10 cellular contexts compared by ENCODE assay signal in the genomic region with DNA sequence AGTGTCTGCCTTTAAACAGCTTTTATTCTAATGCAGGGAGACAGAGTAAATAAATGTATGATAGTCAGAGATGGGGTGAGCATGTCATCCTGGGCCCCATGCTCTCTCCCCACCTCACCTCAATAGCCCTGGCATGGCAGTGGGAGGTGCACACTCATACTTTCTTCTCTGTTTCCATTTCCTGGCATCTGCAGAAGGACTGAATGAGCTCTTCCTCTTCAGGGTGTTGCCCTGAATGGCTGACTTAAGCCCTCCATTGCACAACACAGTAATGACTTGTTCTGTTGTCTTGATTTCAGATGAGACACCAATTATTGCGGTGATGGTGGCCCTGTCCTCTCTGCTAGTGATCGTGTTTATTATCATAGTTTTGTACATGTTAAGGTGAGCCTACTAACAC. TPM values are rescaled to one million over a fixed set of nuclear protein-coding genes. Genes with fewer than 3 reads are reported as not detected.
DNase-seq lines count a peak whose midpoint lies in the region; ATAC-seq and TF ChIP-seq lines count a peak whose summit lies in the region.
"Had no signal": no experiment of that assay in that cellular context is flagged by ENCODE, and none has a peak within 500 bp of the region (broad histone marks: within the 10 kb centered on the region; RNA-seq: fewer than 3 reads in every experiment).

No MANE protein-coding gene starts in this region.

- TF ChIP-seq CTCF in CD14-positive monocyte (IDR thresholded peaks at IDR 0.05) (no peak), omental fat pad (IDR thresholded peaks at IDR 0.05) (no peak), GM13976 (IDR thresholded peaks at IDR 0.05; ENCODE audit: borderline replicate concordance, control extremely low read depth, extremely low read depth, insufficient read depth, missing control alignments) (no peak)

- H3K36me3 Mint-ChIP-seq in CD14-positive monocyte, result peaks cover 42% of the 10 kb centered on the region in 2 donors
- H3K36me3 Mint-ChIP-seq in activated naive CD8-positive, alpha-beta T cell treated with anti-CD3 and anti-CD28 coated beads for 36 hours, result peaks cover 41% of the 10 kb centered on the region

- no peaks in the 10 kb centered on the region for H3K27me3 Mint-ChIP-seq in CD14-positive monocyte (ENCODE audit: low read depth in 3 of 3)
- H3K27me3 Mint-ChIP-seq in activated naive CD8-positive, alpha-beta T cell treated with anti-CD3 and anti-CD28 coated beads for 36 hours, result no peaks in the 10 kb centered on the region

- peaks cover 0 to 2% (median 0%) of the 10 kb centered on the region in 7 donors for H3K9me3 Mint-ChIP-seq in CD14-positive monocyte
- H3K9me3 Mint-ChIP-seq in activated naive CD8-positive, alpha-beta T cell treated with anti-CD3 and anti-CD28 coated beads for 36 hours, result no peaks in the 10 kb centered on the region
- H3K9me3 Mint-ChIP-seq: mesothelial cell of epicardium had no signal

- peak; percentile 72 for DNase-seq in CD14-positive monocyte (ENCODE audit: low spot score)
- DNase-seq in MV-4-11 (lab: John Stamatoyannopoulos, UW), result peak; percentile 90
- DNase-seq in activated naive CD8-positive, alpha-beta T cell treated with anti-CD3 and anti-CD28 coated beads for 36 hours, result peak; percentile 72
- no peak for DNase-seq in omental fat pad (ENCODE audit: low spot score)
- DNase-seq in NCI-H187 (lab: John Stamatoyannopoulos, UW), result no peak
- DNase-seq in DMS114 treated with DMSO at 0.1 percent for 48 hours (lab: John Stamatoyannopoulos, UW; ENCODE audit: unreplicated experiment), result no peak
- DNase-seq in GM13976 (ENCODE audit: low spot score), result no peak
- DNase-seq in GOT3 (lab: John Stamatoyannopoulos, UW), result no peak
- DNase-seq: NCI-H345 had no signal

- intact Hi-C loops in CD14-positive monocyte (cut with micrococcal nuclease), result loop anchor here in 1 of 2 donors (10.0 kb wide), 1 partner anchor 112 kb away; the partner anchor contains the start of gene PTPRA

- in situ Hi-C loops in GM13976 (cut with MboI; ENCODE audit: low sequenced_read_pairs, unreplicated experiment), result no loop called here

- peak overlapping the region in 5 of 7 donors; percentile 68 to 94 (median 90) for H3K27ac Mint-ChIP-seq in CD14-positive monocyte
- no peak overlapping the region for H3K27ac Mint-ChIP-seq in activated naive CD8-positive, alpha-beta T cell treated with anti-CD3 and anti-CD28 coated beads for 36 hours
- H3K27ac Mint-ChIP-seq: mesothelial cell of epicardium had no signal

- peaks cover 9% of the 10 kb centered on the region for H3K4me1 Mint-ChIP-seq in CD14-positive monocyte
- peaks cover 31% of the 10 kb centered on the region for H3K4me1 Mint-ChIP-seq in activated naive CD8-positive, alpha-beta T cell treated with anti-CD3 and anti-CD28 coated beads for 36 hours
- H3K4me1 Mint-ChIP-seq: mesothelial cell of epicardium had no signal

- H3K4me3 Mint-ChIP-seq in CD14-positive monocyte, result peak overlapping the region in 1 of 2 donors; percentile 69
- peak overlapping the region; percentile 35 for H3K4me3 Mint-ChIP-seq in activated naive CD8-positive, alpha-beta T cell treated with anti-CD3 and anti-CD28 coated beads for 36 hours
- H3K4me3 Mint-ChIP-seq: mesothelial cell of epicardium had no signal

- peak; percentile 50 for ATAC-seq in omental fat pad (ENCODE audit: low FRiP score)

RNA-seq across cellular contexts. Expression of gene GNRH2, which starts 57.0 kb away (rescaled TPM):
- not detected for polyA plus RNA-seq in CD14-positive monocyte
- 1 to 10 TPM in 1 of 2 experiments, under 1 TPM in 1; 0.87 to 1.1 TPM for total RNA-seq in activated naive CD8-positive, alpha-beta T cell treated with anti-CD3 and anti-CD28 coated beads for 36 hours
- total RNA-seq in omental fat pad, result not detected

RNA-seq across cellular contexts. Expression of gene MRPS26, which starts 59.4 kb away (rescaled TPM):
- polyA plus RNA-seq in CD14-positive monocyte, result 10 to 100 TPM; 29.8 to 36.6 TPM
- total RNA-seq in activated naive CD8-positive, alpha-beta T cell treated with anti-CD3 and anti-CD28 coated beads for 36 hours, result 10 to 100 TPM; 70.9 to 72.4 TPM
- 10 to 100 TPM; 35.5 to 43.2 (median 37.7) TPM for total RNA-seq in omental fat pad

Comparison
In these comparisons a context has a peak if more than half of its experiments do, and no peak if none do; other contexts are left out.
1. DNase-seq: peak in CD14-positive monocyte (single experiment), MV-4-11 (single experiment) and activated naive CD8-positive, alpha-beta T cell treated with anti-CD3 and anti-CD28 coated beads for 36 hours (single experiment); none in omental fat pad (single experiment), NCI-H187 (0 of 2), DMS114 treated with DMSO at 0.1 percent for 48 hours (single experiment), GM13976 (single experiment) and GOT3 (single experiment).